In genomic region chr6:125533710-125534397, GRCh38 we compare ENCODE assay signal across 15 cellular contexts.
DNase-seq lines count a peak whose midpoint lies in the region; ATAC-seq, FAIRE-seq and TF ChIP-seq lines count a peak whose summit lies in the region.
"Had no signal": no experiment of that assay in that cellular context is flagged by ENCODE, and none has a peak within 500 bp of the region (broad histone marks: within the 10 kb centered on the region; RNA-seq: fewer than 3 reads in every experiment).

No MANE protein-coding gene starts in this region.

- no TSS peak for BruUV-seq in HepG2 (replicated peaks; lab: Mats Ljungman, UMichigan)

- peaks cover 30% of the 10 kb centered on the region for H3K4me1 Mint-ChIP-seq in nephron

- TF ChIP-seq CTCF in HepG2 (CRISPR knock-in tag; IDR thresholded peaks at IDR 0.05) = no peak
- no peak for TF ChIP-seq CTCF in right lobe of liver (IDR thresholded peaks at IDR 0.05)
- no peak for TF ChIP-seq CTCF in epithelial cell of esophagus (IDR thresholded peaks at IDR 0.05; ENCODE audit: insufficient read depth, low read depth, low read length, missing control alignments)
- no peak for TF ChIP-seq CTCF in nephron (IDR thresholded peaks at IDR 0.05; ENCODE audit: unreplicated experiment in 3 of 3)

- no peaks in the 10 kb centered on the region for H3K36me3 Mint-ChIP-seq in nephron (ENCODE audit: low read depth)

- CTCF ChIA-PET in HepG2 (lab: Yijun Ruan, JAX; ENCODE audit: low intra/inter-chr PET ratio, low total read pairs) = no interaction called here

- no peaks in the 10 kb centered on the region for H3K9me3 ChIP-seq in HepG2 (ENCODE audit: low read length)
- H3K9me3 ChIP-seq in right lobe of liver = no peaks in the 10 kb centered on the region
- H3K9me3 ChIP-seq: spleen, transverse colon had no signal

- no peaks in the 10 kb centered on the region for H3K4me1 ChIP-seq in HepG2 (ENCODE audit: insufficient read depth, low read length)
- no peaks in the 10 kb centered on the region for H3K4me1 ChIP-seq in right lobe of liver
- H3K4me1 ChIP-seq: transverse colon had no signal

- peak; percentile 66 for ATAC-seq in HepG2
- no peak for ATAC-seq in right lobe of liver
- ATAC-seq in GM18907 (IDR thresholded peaks at IDR 0.05; ENCODE audit: unreplicated experiment) = no peak
- ATAC-seq: SK-N-SH treated with all-trans-retinoic acid at 6 μM for 48 hours had no signal

- H3K27me3 ChIP-seq in HepG2 (ENCODE audit: control insufficient read depth in 1 of 2, insufficient read depth in 2 of 2, low read length in 2 of 2) (peaks cover 0 to 19% of the 10 kb centered on the region in 2 experiments; a peak in 2 of 5 replicates), right lobe of liver (no peaks in the 10 kb centered on the region)

- peak overlapping the region in 2 of 3 experiments; percentile 27 to 41 for H3K27ac Mint-ChIP-seq in nephron

- no peaks in the 10 kb centered on the region for H4K20me1 ChIP-seq in HepG2 (ENCODE audit: insufficient read depth, low read length)

- H3K4me3 ChIP-seq in HepG2 (replicated peaks in 1 of 3; ENCODE audit: insufficient read depth in 1 of 3, low read depth in 2 of 3, low read length in 3 of 3) (no peak overlapping the region), right lobe of liver (no peak overlapping the region), epithelial cell of esophagus (ENCODE audit: low read length) (peak overlapping the region; percentile 28)
- H3K4me3 ChIP-seq: transverse colon had no signal

- H2AFZ ChIP-seq in HepG2 (ENCODE audit: low read length) = no peak overlapping the region

- no peak overlapping the region for H3K4me2 ChIP-seq in HepG2 (ENCODE audit: low read depth, low read length)

- TF ChIP-seq RAD21 in HepG2 (CRISPR knock-in tag; IDR thresholded peaks at IDR 0.05) = no peak

- H3K36me3 ChIP-seq in HepG2 (replicated peaks in 1 of 2; ENCODE audit: control insufficient read depth in 1 of 2, insufficient read depth in 2 of 2, low read length in 2 of 2) = no peaks in the 10 kb centered on the region
- H3K36me3 ChIP-seq in right lobe of liver = no peaks in the 10 kb centered on the region
- H3K36me3 ChIP-seq: spleen, transverse colon had no signal

- no peak for FAIRE-seq in HepG2 (lab: Jason Lieb, UNC)
- FAIRE-seq: D721Med had no signal

- H3K79me2 ChIP-seq in HepG2 (ENCODE audit: insufficient read depth, low read length) = no peaks in the 10 kb centered on the region

- TF ChIP-seq POLR2A in HepG2 (IDR thresholded peaks at IDR 0.05; ENCODE audit: insufficient read depth in 1 of 2, low read depth in 2 of 2, low read length in 2 of 2) (no peak), right lobe of liver (IDR thresholded peaks at IDR 0.05) (no peak)

- peaks cover 20% of the 10 kb centered on the region for H3K27me3 Mint-ChIP-seq in nephron (ENCODE audit: low read depth)

- POLR2A ChIA-PET in HepG2 (lab: Yijun Ruan, JAX) = no interaction called here

- TF ChIP-seq EP300 in HepG2 (IDR thresholded peaks at IDR 0.05; ENCODE audit: low read depth in 2 of 2, low read length in 2 of 2) = no peak
- TF ChIP-seq EP300 in HepG2 (CRISPR knock-in tag; IDR thresholded peaks at IDR 0.05; ENCODE audit: borderline replicate concordance) = no peak

- DNase-seq in HepG2 (ENCODE audit: low spot score) = peak; percentile 24
- no peak for DNase-seq in right lobe of liver
- peak; percentile 11 for DNase-seq in epithelial cell of esophagus (ENCODE audit: low read depth)
- no peak for DNase-seq in D341Med (ENCODE audit: low spot score)
- no peak for DNase-seq in middle frontal gyrus (ENCODE audit: extremely low spot score, low spot score)
- DNase-seq in medulla oblongata (ENCODE audit: extremely low spot score) = no peak
- DNase-seq: activated CD4-positive, CD25-positive, alpha-beta regulatory T cell; head of caudate nucleus; NCI-H774; spleen; transverse colon had no signal

- H3K27ac ChIP-seq in HepG2 (ENCODE audit: extremely low read length, insufficient read depth, low read length) = no peak overlapping the region
- no peak overlapping the region for H3K27ac ChIP-seq in right lobe of liver
- H3K27ac ChIP-seq: spleen, transverse colon had no signal

- in situ Hi-C loops in HepG2 (cut with HindIII; ENCODE audit: extremely low pct_ligation_motif_present, low pct_unique_long_range_greater_than_20kb) = no loop called here

- no peak overlapping the region for H3K9ac ChIP-seq in HepG2 (ENCODE audit: insufficient read depth, low read depth, low read length)

- intact Hi-C loops in HepG2 (cut with micrococcal nuclease; ENCODE audit: unreplicated experiment) (no loop called here), right lobe of liver (cut with DNase I) (no loop called here)

- H3K4me3 Mint-ChIP-seq in nephron = peak overlapping the region; percentile 59 to 70 (median 66)

- WGBS in HepG2 (ENCODE audit: low lambda C conversion rate) = 39% methylated on average over 24 of the region's 28 CpGs
- WGBS in right lobe of liver (ENCODE audit: insufficient coverage, low coverage, low lambda C conversion rate, missing lambda C conversion rate) = 26% methylated on average over 13 of the region's 28 CpGs

- H3K9me3 Mint-ChIP-seq in nephron = no peaks in the 10 kb centered on the region

TF ChIP-seq in HepG2, 621 proteins besides CTCF, POLR2A, EP300 and RAD21 (continues in another document):
- TF ChIP-seq TBL1XR1 (IDR thresholded peaks at IDR 0.05; ENCODE audit: borderline replicate concordance, low read length, partially characterized antibody) (no peak), GABPB1 (CRISPR knock-in tag; IDR thresholded peaks at IDR 0.05) (peak; percentile 39), ZFP82 (CRISPR knock-in tag; IDR thresholded peaks at IDR 0.05; ENCODE audit: borderline replicate concordance) (no peak), TSC22D2 (CRISPR knock-in tag; IDR thresholded peaks at IDR 0.05; ENCODE audit: borderline replicate concordance) (no peak), SOX5 (CRISPR knock-in tag; IDR thresholded peaks at IDR 0.05; ENCODE audit: borderline replicate concordance) (peak; percentile 45; the same call in 1 of the 2 replicates), MBD4 (IDR thresholded peaks at IDR 0.05; ENCODE audit: borderline replicate concordance, low read length) (no peak), SOX6 (IDR thresholded peaks at IDR 0.05) (no peak), SOX6 (CRISPR knock-in tag; IDR thresholded peaks at IDR 0.05) (no peak), SOX13 (IDR thresholded peaks at IDR 0.05) (no peak), SOX13 (CRISPR knock-in tag; conservative IDR thresholded peaks at IDR 0.05 in 1 of 2, IDR thresholded peaks at IDR 0.05 in 1 of 2) (peak in 1 of 2 experiments; percentile 47; a peak in 1 of 4 replicates), BRCA1 (CRISPR knock-in tag; IDR thresholded peaks at IDR 0.05) (no peak), ETV5 (CRISPR knock-in tag; IDR thresholded peaks at IDR 0.05; ENCODE audit: borderline replicate concordance) (peak; percentile 56; the same call in 1 of the 2 replicates), ZNF619 (CRISPR knock-in tag; IDR thresholded peaks at IDR 0.05) (no peak)
- TF ChIP-seq, protein P1, sequence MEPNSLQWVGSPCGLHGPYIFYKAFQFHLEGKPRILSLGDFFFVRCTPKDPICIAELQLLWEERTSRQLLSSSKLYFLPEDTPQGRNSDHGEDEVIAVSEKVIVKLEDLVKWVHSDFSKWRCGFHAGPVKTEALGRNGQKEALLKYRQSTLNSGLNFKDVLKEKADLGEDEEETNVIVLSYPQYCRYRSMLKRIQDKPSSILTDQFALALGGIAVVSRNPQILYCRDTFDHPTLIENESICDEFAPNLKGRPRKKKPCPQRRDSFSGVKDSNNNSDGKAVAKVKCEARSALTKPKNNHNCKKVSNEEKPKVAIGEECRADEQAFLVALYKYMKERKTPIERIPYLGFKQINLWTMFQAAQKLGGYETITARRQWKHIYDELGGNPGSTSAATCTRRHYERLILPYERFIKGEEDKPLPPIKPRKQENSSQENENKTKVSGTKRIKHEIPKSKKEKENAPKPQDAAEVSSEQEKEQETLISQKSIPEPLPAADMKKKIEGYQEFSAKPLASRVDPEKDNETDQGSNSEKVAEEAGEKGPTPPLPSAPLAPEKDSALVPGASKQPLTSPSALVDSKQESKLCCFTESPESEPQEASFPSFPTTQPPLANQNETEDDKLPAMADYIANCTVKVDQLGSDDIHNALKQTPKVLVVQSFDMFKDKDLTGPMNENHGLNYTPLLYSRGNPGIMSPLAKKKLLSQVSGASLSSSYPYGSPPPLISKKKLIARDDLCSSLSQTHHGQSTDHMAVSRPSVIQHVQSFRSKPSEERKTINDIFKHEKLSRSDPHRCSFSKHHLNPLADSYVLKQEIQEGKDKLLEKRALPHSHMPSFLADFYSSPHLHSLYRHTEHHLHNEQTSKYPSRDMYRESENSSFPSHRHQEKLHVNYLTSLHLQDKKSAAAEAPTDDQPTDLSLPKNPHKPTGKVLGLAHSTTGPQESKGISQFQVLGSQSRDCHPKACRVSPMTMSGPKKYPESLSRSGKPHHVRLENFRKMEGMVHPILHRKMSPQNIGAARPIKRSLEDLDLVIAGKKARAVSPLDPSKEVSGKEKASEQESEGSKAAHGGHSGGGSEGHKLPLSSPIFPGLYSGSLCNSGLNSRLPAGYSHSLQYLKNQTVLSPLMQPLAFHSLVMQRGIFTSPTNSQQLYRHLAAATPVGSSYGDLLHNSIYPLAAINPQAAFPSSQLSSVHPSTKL (CRISPR knock-in tag; IDR thresholded peaks at IDR 0.05) = 0 out of 2 replicates have a peak, but pooled peaks have one; percentile 19
- TF ChIP-seq, protein P2, sequence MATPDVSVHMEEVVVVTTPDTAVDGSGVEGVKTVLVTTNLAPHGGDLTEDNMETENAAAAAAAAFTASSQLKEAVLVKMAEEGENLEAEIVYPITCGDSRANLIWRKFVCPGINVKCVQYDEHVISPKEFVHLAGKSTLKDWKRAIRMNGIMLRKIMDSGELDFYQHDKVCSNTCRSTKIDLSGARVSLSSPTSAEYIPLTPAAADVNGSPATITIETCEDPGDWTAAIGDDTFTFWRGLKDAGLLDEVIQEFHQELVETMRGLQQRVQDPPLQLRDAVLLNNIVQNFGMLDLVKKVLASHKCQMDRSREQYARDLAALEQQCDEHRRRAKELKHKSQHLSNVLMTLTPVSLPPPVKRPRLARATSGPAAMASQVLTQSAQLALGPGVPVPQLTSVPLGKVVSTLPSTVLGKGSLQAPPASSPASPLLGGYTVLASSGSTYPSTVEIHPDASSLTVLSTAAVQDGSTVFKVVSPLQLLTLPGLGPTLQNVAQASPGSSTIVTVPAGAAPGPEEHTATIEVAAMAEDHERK (CRISPR knock-in tag; IDR thresholded peaks at IDR 0.05; ENCODE audit: low read depth) = no peak

Comparison
In these comparisons a context has a peak if more than half of its experiments do, and no peak if none do; other contexts are left out.
1. DNase-seq: peak in HepG2 (single experiment) and epithelial cell of esophagus (single experiment); none in right lobe of liver (0 of 3), D341Med (single experiment), middle frontal gyrus (single experiment) and medulla oblongata (single experiment).